In genomic region chr5:59354274-59354673, GRCh38 we compare ENCODE assay signal across 21 cellular contexts.
DNase-seq lines count a peak whose midpoint lies in the region; ATAC-seq, FAIRE-seq and TF ChIP-seq lines count a peak whose summit lies in the region.
"Had no signal": no experiment of that assay in that cellular context is flagged by ENCODE, and none has a peak within 500 bp of the region (broad histone marks: within the 10 kb centered on the region; RNA-seq: fewer than 3 reads in every experiment).

No MANE protein-coding gene starts in this region.

- H3K27me3 ChIP-seq in endothelial cell of umbilical vein (ENCODE audit: control insufficient read depth in 2 of 2, insufficient read depth in 2 of 2, low read length in 2 of 2) (no peaks in the 10 kb centered on the region), neutrophil (no peaks in the 10 kb centered on the region)
- H3K27me3 ChIP-seq: BE2C, MG63 had no signal

- H3K27me3 Mint-ChIP-seq in natural killer cell (ENCODE audit: low read depth in 2 of 2), result no peaks in the 10 kb centered on the region
- H3K27me3 Mint-ChIP-seq in natural killer cell treated with Interleukin-12 subunit alpha and Interleukin-12 subunit beta and Interleukin-15 and Interleukin-18, amount 100 ng/mL, for 72 hours, result peaks cover 0 to 15% of the 10 kb centered on the region in 2 donors

- no peak for TF ChIP-seq CTCF in natural killer cell (IDR thresholded peaks at IDR 0.05)
- no peak for TF ChIP-seq CTCF in endothelial cell of umbilical vein (IDR thresholded peaks at IDR 0.05; ENCODE audit: extremely low read depth in 1 of 2, insufficient read depth in 1 of 2, low read depth in 1 of 2, low read length in 2 of 2)
- TF ChIP-seq CTCF in neutrophil (IDR thresholded peaks at IDR 0.05), result no peak

- no peak overlapping the region for H3K4me3 ChIP-seq in endothelial cell of umbilical vein (replicated peaks in 1 of 3; ENCODE audit: insufficient read depth in 1 of 3, low read depth in 1 of 3, low read length in 3 of 3)
- H3K4me3 ChIP-seq in neutrophil (ENCODE audit: low read depth in 1 of 2, low read length in 1 of 2), result no peak overlapping the region
- H3K4me3 ChIP-seq: K562, MG63 had no signal

- peaks cover 55 to 60% of the 10 kb centered on the region in 2 donors for H3K4me1 Mint-ChIP-seq in natural killer cell
- H3K4me1 Mint-ChIP-seq in natural killer cell treated with Interleukin-12 subunit alpha and Interleukin-12 subunit beta and Interleukin-15 and Interleukin-18, amount 100 ng/mL, for 72 hours (ENCODE audit: low read depth in 2 of 2), result peaks cover 10 to 29% of the 10 kb centered on the region in 2 donors

- peak overlapping the region; percentile 42 for H3K4me2 ChIP-seq in endothelial cell of umbilical vein (ENCODE audit: insufficient read depth, low read length)

- H3K27ac Mint-ChIP-seq in natural killer cell, result peak overlapping the region; percentile 69 to 92
- H3K27ac Mint-ChIP-seq in natural killer cell treated with Interleukin-12 subunit alpha and Interleukin-12 subunit beta and Interleukin-15 and Interleukin-18, amount 100 ng/mL, for 72 hours, result no peak overlapping the region

- H3K4me1 ChIP-seq in endothelial cell of umbilical vein (ENCODE audit: control insufficient read depth, extremely low read depth, insufficient read depth, low read length), result peaks cover 11% of the 10 kb centered on the region
- peaks cover 68 to 70% of the 10 kb centered on the region in 2 experiments for H3K4me1 ChIP-seq in neutrophil (ENCODE audit: control insufficient read depth in 1 of 2, insufficient read depth in 1 of 2, low read depth in 1 of 2, low read length in 1 of 2)

- TF ChIP-seq POLR2A in endothelial cell of umbilical vein (IDR thresholded peaks at IDR 0.05; ENCODE audit: low read depth, low read length), result no peak

- intact Hi-C loops in natural killer cell (cut with micrococcal nuclease) (no loop called here), endothelial cell of umbilical vein (cut with micrococcal nuclease) (no loop called here)

- dilution Hi-C loops in endothelial cell of umbilical vein (cut with MboI; ENCODE audit: extremely low pct_ligation_motif_present, low sequenced_read_pairs), result no loop called here

- BruUV-seq in endothelial cell of umbilical vein (replicated peaks; lab: Mats Ljungman, UMichigan), result no TSS peak

- H4K20me1 ChIP-seq in endothelial cell of umbilical vein (replicated peaks; ENCODE audit: control insufficient read depth, extremely low read depth, insufficient read depth, low read length), result no peaks in the 10 kb centered on the region

- no peak overlapping the region for H2AFZ ChIP-seq in endothelial cell of umbilical vein (ENCODE audit: low read depth, low read length)

- POLR2A ChIA-PET in endothelial cell of umbilical vein (lab: Charles Lee), result no interaction called here

- no peaks in the 10 kb centered on the region for H3K9me1 ChIP-seq in endothelial cell of umbilical vein (replicated peaks; ENCODE audit: control insufficient read depth, extremely low read depth, insufficient read depth, low read length)

- no peak for DNase-seq in natural killer cell
- DNase-seq in natural killer cell treated with Interleukin-12 subunit alpha and Interleukin-12 subunit beta and Interleukin-15 and Interleukin-18, amount 100 ng/mL, for 72 hours (ENCODE audit: low spot score), result no peak
- DNase-seq in endothelial cell of umbilical vein (ENCODE audit: low read depth, low spot score), result no peak
- DNase-seq in H4 (ENCODE audit: low spot score), result no peak
- DNase-seq in activated CD4-positive, alpha-beta T cell treated with anti-CD3 and anti-CD28 coated beads, Interleukin-2, amount 50 U/mL, for 48 hours, result no peak
- DNase-seq: BE2C, DMS53, MG63, NCI-H1417, NCI-H1694 treated with DMSO at 0.1 percent for 48 hours, NCI-H2081 treated with DMSO at 0.1 percent for 48 hours, NCI-H2171 treated with DMSO at 0.1 percent for 48 hours, NCI-H524 treated with DMSO at 0.1 percent for 48 hours, NCI-H82 had no signal

- H3K4me3 Mint-ChIP-seq in natural killer cell, result peak overlapping the region; percentile 77
- no peak overlapping the region for H3K4me3 Mint-ChIP-seq in natural killer cell treated with Interleukin-12 subunit alpha and Interleukin-12 subunit beta and Interleukin-15 and Interleukin-18, amount 100 ng/mL, for 72 hours

- no peak for FAIRE-seq in endothelial cell of umbilical vein (lab: Jason Lieb, UNC)
- FAIRE-seq: D721Med, GM19239, H1, K562 had no signal

- no peak overlapping the region for H3K27ac ChIP-seq in endothelial cell of umbilical vein (ENCODE audit: insufficient read depth, low read depth, low read length)
- H3K27ac ChIP-seq in neutrophil, result peak overlapping the region; percentile 49

- H3K9ac ChIP-seq in endothelial cell of umbilical vein (replicated peaks; ENCODE audit: extremely low read depth, insufficient read depth, low read length), result no peak overlapping the region

- no peaks in the 10 kb centered on the region for H3K36me3 Mint-ChIP-seq in natural killer cell
- no peaks in the 10 kb centered on the region for H3K36me3 Mint-ChIP-seq in natural killer cell treated with Interleukin-12 subunit alpha and Interleukin-12 subunit beta and Interleukin-15 and Interleukin-18, amount 100 ng/mL, for 72 hours

- no peak for ATAC-seq in natural killer cell
- ATAC-seq in natural killer cell treated with Interleukin-12 subunit alpha and Interleukin-12 subunit beta and Interleukin-15 and Interleukin-18, amount 100 ng/mL, for 72 hours, result no peak
- no peak for ATAC-seq in HG03432 (IDR thresholded peaks at IDR 0.05; ENCODE audit: unreplicated experiment)
- ATAC-seq: K562, Right ventricle myocardium inferior had no signal

- no peaks in the 10 kb centered on the region for H3K79me2 ChIP-seq in endothelial cell of umbilical vein (ENCODE audit: control insufficient read depth, insufficient read depth, low read length)

- H3K9me3 Mint-ChIP-seq in natural killer cell, result no peaks in the 10 kb centered on the region
- no peaks in the 10 kb centered on the region for H3K9me3 Mint-ChIP-seq in natural killer cell treated with Interleukin-12 subunit alpha and Interleukin-12 subunit beta and Interleukin-15 and Interleukin-18, amount 100 ng/mL, for 72 hours

- H3K36me3 ChIP-seq in endothelial cell of umbilical vein (ENCODE audit: control insufficient read depth in 2 of 2, extremely low read depth in 1 of 2, insufficient read depth in 2 of 2, low read length in 2 of 2) (no peaks in the 10 kb centered on the region), neutrophil (no peaks in the 10 kb centered on the region)
- H3K36me3 ChIP-seq: BE2C, MG63 had no signal

- H3K9me3 ChIP-seq in endothelial cell of umbilical vein (replicated peaks; ENCODE audit: control insufficient read depth, insufficient read depth, low read length) (no peaks in the 10 kb centered on the region), neutrophil (no peaks in the 10 kb centered on the region)
- H3K9me3 ChIP-seq: BE2C, MG63 had no signal

- CTCF ChIA-PET in endothelial cell of umbilical vein (lab: Charles Lee), result interaction anchor here (1.2 to 3.7 kb wide), 4 partner anchors 11 to 166 kb away, joined by 3 to 27 read pairs (median 10); no protein-coding TSS in a partner anchor

TF ChIP-seq in endothelial cell of umbilical vein, 7 proteins besides CTCF, POLR2A, EP300 and RAD21:
- TF ChIP-seq GATA2 (IDR thresholded peaks at IDR 0.05; ENCODE audit: insufficient read depth, insufficient read length, low read depth, low read length) (no peak), FOS (IDR thresholded peaks at IDR 0.05; ENCODE audit: borderline replicate concordance, insufficient read depth, low read length) (no peak), JUN (IDR thresholded peaks at IDR 0.05; ENCODE audit: borderline replicate concordance, insufficient read depth, insufficient read length, low read depth) (no peak), MYC (IDR thresholded peaks at IDR 0.05; ENCODE audit: low read depth, low read length) (no peak), POLR2AphosphoS5 (IDR thresholded peaks at IDR 0.05; ENCODE audit: insufficient read depth, low read depth, low read length) (no peak), EZH2 (IDR thresholded peaks at IDR 0.05; ENCODE audit: borderline replicate concordance, low read depth, low read length, severe bottlenecking) (no peak)
- TF ChIP-seq, protein P1, sequence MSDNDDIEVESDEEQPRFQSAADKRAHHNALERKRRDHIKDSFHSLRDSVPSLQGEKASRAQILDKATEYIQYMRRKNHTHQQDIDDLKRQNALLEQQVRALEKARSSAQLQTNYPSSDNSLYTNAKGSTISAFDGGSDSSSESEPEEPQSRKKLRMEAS (IDR thresholded peaks at IDR 0.05; ENCODE audit: insufficient read depth, insufficient read length), result no peak

Comparison
In these comparisons a context has a peak if more than half of its experiments do, and no peak if none do; other contexts are left out.
1. H3K27ac Mint-ChIP-seq: peak in natural killer cell (2 of 2); none in natural killer cell treated with Interleukin-12 subunit alpha and Interleukin-12 subunit beta and Interleukin-15 and Interleukin-18, amount 100 ng/mL, for 72 hours (0 of 2).